14 cellular contexts compared by ENCODE assay signal in the genomic region with DNA sequence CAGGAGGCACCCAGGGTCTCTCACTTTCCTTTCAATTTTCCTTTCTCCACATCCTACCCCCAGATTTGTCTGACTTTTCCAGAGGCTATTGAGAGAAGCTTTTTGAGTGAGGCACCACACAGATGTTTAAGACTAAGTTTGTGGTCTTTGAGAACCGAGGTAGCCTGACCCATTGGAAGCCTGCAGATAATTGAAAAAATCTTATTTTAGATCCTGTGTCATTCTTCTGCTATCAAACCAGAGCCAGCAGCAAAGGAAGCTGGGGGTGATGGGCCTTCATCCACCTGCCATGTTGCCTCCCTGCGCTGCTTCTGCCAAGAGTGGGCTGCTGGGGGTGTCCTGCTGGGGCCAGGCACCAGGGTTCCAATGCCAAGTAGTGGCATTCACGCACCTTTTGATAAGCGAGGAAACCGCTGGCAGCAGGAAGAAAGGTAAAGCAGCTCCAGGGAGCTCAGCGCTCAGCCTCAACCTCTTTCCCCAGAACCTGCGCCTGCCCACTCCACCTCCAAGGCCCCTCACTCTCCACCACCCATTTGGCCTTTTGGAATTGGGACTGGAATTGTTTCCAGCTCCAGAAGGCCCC. TPM values are rescaled to one million over a fixed set of nuclear protein-coding genes. Genes with fewer than 3 reads are reported as not detected.
A peak's percentile ranks its signal among the peaks of the same experiment; 100 is the strongest.
DNase-seq lines count a peak whose midpoint lies in the region; ATAC-seq and TF ChIP-seq lines count a peak whose summit lies in the region.
"Had no signal": no experiment of that assay in that cellular context is flagged by ENCODE, and none has a peak within 500 bp of the region (broad histone marks: within the 10 kb centered on the region; RNA-seq: fewer than 3 reads in every experiment).

No MANE protein-coding gene starts in this region.

- H3K4me2 ChIP-seq in GM23248 (ENCODE audit: unreplicated experiment): no peak overlapping the region

- H3K9ac ChIP-seq in GM23248: 0 out of 2 replicates have a peak overlapping the region, but pooled peaks have one; percentile 27

- H3K79me2 ChIP-seq in GM23248 (ENCODE audit: insufficient read depth): peaks cover 100% of the 10 kb centered on the region

- H3K36me3 Mint-ChIP-seq in brain: peaks cover 33% of the 10 kb centered on the region
- no peaks in the 10 kb centered on the region for H3K36me3 Mint-ChIP-seq in activated naive CD4-positive, alpha-beta T cell treated with anti-CD3 and anti-CD28 coated beads for 36 hours (ENCODE audit: low read depth)

- 83 to 84% methylated on average over 7 of the region's 7 CpGs for WGBS in GM23248 (ENCODE audit: low coverage in 1 of 2, low lambda C conversion rate in 2 of 2, missing lambda C conversion rate in 2 of 2), 2 experiments

- H4K20me1 ChIP-seq in GM23248 (ENCODE audit: insufficient read depth): peaks cover 23% of the 10 kb centered on the region; the same call in 1 of the 2 replicates

- no peaks in the 10 kb centered on the region for H3K27me3 ChIP-seq in GM23248 (replicated peaks; ENCODE audit: insufficient read depth)
- no peaks in the 10 kb centered on the region for H3K27me3 ChIP-seq in lower lobe of right lung (ENCODE audit: low read depth)
- H3K27me3 ChIP-seq: foreskin keratinocyte had no signal

- H3K27ac Mint-ChIP-seq in brain: peak overlapping the region; percentile 80 to 96 (median 88)
- no peak overlapping the region for H3K27ac Mint-ChIP-seq in activated naive CD4-positive, alpha-beta T cell treated with anti-CD3 and anti-CD28 coated beads for 36 hours
- H3K27ac Mint-ChIP-seq: activated T-cell treated with anti-CD3 and anti-CD28 coated beads, Interleukin-2, amount 50 U/mL, for 24 hours had no signal

- H3K9me3 ChIP-seq in GM23248 (ENCODE audit: low read depth) (no peaks in the 10 kb centered on the region), lower lobe of right lung (no peaks in the 10 kb centered on the region)

- H3K27ac ChIP-seq in GM23248: peak overlapping the region; percentile 57; the same call in 1 of the 2 replicates
- H3K27ac ChIP-seq in lower lobe of right lung: peak overlapping the region; percentile 63
- H3K27ac ChIP-seq in skin epidermis: peak overlapping the region in 16 of 21 experiments; percentile 8 to 72 (median 47)
- H3K27ac ChIP-seq: foreskin keratinocyte had no signal

- no peak overlapping the region for H2AFZ ChIP-seq in GM23248

- intact Hi-C loops in lower lobe of right lung (cut with DNase I): no loop called here
- intact Hi-C loops in activated naive CD4-positive, alpha-beta T cell treated with anti-CD3 and anti-CD28 coated beads for 36 hours (cut with micrococcal nuclease): no loop called here

- DNase-seq in GM23248 (no peak), lower lobe of right lung (no peak), islet precursor cell (no peak), MV-4-11 (lab: John Stamatoyannopoulos, UW) (no peak), DMS79 (lab: John Stamatoyannopoulos, UW) (no peak)
- DNase-seq in activated naive CD4-positive, alpha-beta T cell treated with anti-CD3 and anti-CD28 coated beads for 36 hours: no peak
- DNase-seq: activated CD4-positive, alpha-beta T cell treated with anti-CD3 and anti-CD28 coated beads for 48 hours; activated T-cell treated with anti-CD3 and anti-CD28 coated beads, Interleukin-2, amount 50 U/mL, for 24 hours; amniotic stem cell; foreskin keratinocyte; NCI-H2081 treated with DMSO at 0.1 percent for 48 hours; NCI-H82 had no signal

- in situ Hi-C loops in GM23248 (cut with MboI): loop anchor here (10.0 kb wide), 2 partner anchors 57 to 93 kb away; no protein-coding TSS in a partner anchor

- peaks cover 14% of the 10 kb centered on the region; the same call in 1 of the 2 replicates for H3F3A ChIP-seq in GM23248 (ENCODE audit: insufficient read depth)

- H3K4me3 ChIP-seq in GM23248: no peak overlapping the region
- no peak overlapping the region for H3K4me3 ChIP-seq in lower lobe of right lung
- H3K4me3 ChIP-seq in skin epidermis: no peak overlapping the region

- ATAC-seq in lower lobe of right lung: no peak
- ATAC-seq: foreskin keratinocyte had no signal

- no peaks in the 10 kb centered on the region for H3K27me3 Mint-ChIP-seq in brain
- no peaks in the 10 kb centered on the region for H3K27me3 Mint-ChIP-seq in activated naive CD4-positive, alpha-beta T cell treated with anti-CD3 and anti-CD28 coated beads for 36 hours (ENCODE audit: low read depth)
- H3K27me3 Mint-ChIP-seq: activated T-cell treated with anti-CD3 and anti-CD28 coated beads, Interleukin-2, amount 50 U/mL, for 24 hours had no signal

- H3K4me1 Mint-ChIP-seq in brain: peaks cover 66% of the 10 kb centered on the region
- H3K4me1 Mint-ChIP-seq in activated naive CD4-positive, alpha-beta T cell treated with anti-CD3 and anti-CD28 coated beads for 36 hours (ENCODE audit: low read depth): peaks cover 2% of the 10 kb centered on the region

- peak overlapping the region in 3 of 5 experiments; percentile 12 to 59 (median 19) for H3K4me3 Mint-ChIP-seq in brain
- H3K4me3 Mint-ChIP-seq in activated naive CD4-positive, alpha-beta T cell treated with anti-CD3 and anti-CD28 coated beads for 36 hours: no peak overlapping the region
- H3K4me3 Mint-ChIP-seq: activated T-cell treated with anti-CD3 and anti-CD28 coated beads, Interleukin-2, amount 50 U/mL, for 24 hours had no signal

- peaks cover 17% of the 10 kb centered on the region for H3K4me1 ChIP-seq in GM23248 (ENCODE audit: insufficient read depth)
- peaks cover 48% of the 10 kb centered on the region for H3K4me1 ChIP-seq in lower lobe of right lung

- H3K36me3 ChIP-seq in GM23248 (ENCODE audit: low read depth) (peaks cover 3% of the 10 kb centered on the region; the same call in 1 of the 2 replicates), lower lobe of right lung (peaks cover 8% of the 10 kb centered on the region)

- CTCF ChIA-PET in activated naive CD4-positive, alpha-beta T cell treated with anti-CD3 and anti-CD28 coated beads for 36 hours (lab: Charles Lee): interaction anchor here (0.7 kb wide), 1 partner anchor 9 kb away, joined by 3 read pairs; no protein-coding TSS in a partner anchor

- no peaks in the 10 kb centered on the region for H3K9me2 ChIP-seq in GM23248 (ENCODE audit: insufficient read depth)

- no peak for TF ChIP-seq CTCF in brain (conservative IDR thresholded peaks at IDR 0.05)
- no peak for TF ChIP-seq CTCF in lower lobe of right lung (IDR thresholded peaks at IDR 0.05)

- peaks cover 0 to 2% (median 0%) of the 10 kb centered on the region in 5 experiments for H3K9me3 Mint-ChIP-seq in brain
- H3K9me3 Mint-ChIP-seq in activated naive CD4-positive, alpha-beta T cell treated with anti-CD3 and anti-CD28 coated beads for 36 hours: no peaks in the 10 kb centered on the region
- H3K9me3 Mint-ChIP-seq: activated T-cell treated with anti-CD3 and anti-CD28 coated beads, Interleukin-2, amount 50 U/mL, for 24 hours had no signal

RNA-seq across cellular contexts. Expression of a gene that starts 55.6 kb away (rescaled TPM):
- 292 TPM in 2 replicates for total RNA-seq in GM23248 (2014; rRNA removed; shearing (Covaris generic))
- polyA plus RNA-seq in GM23248 (2016; fragmentation: Nextera tagmentation; extraction: Ambion mirVana): 68.4 and 73.5 TPM in 2 replicates
- 123 TPM for polyA plus RNA-seq in brain (ENCODE audit: insufficient read depth, low read depth, low replicate concordance)
- 232 TPM for total RNA-seq in lower lobe of right lung
- 100 to 1,000 TPM; 125 TPM for total RNA-seq in activated naive CD4-positive, alpha-beta T cell treated with anti-CD3 and anti-CD28 coated beads for 36 hours
